8 cellular contexts compared by ENCODE assay signal in the genomic region with DNA sequence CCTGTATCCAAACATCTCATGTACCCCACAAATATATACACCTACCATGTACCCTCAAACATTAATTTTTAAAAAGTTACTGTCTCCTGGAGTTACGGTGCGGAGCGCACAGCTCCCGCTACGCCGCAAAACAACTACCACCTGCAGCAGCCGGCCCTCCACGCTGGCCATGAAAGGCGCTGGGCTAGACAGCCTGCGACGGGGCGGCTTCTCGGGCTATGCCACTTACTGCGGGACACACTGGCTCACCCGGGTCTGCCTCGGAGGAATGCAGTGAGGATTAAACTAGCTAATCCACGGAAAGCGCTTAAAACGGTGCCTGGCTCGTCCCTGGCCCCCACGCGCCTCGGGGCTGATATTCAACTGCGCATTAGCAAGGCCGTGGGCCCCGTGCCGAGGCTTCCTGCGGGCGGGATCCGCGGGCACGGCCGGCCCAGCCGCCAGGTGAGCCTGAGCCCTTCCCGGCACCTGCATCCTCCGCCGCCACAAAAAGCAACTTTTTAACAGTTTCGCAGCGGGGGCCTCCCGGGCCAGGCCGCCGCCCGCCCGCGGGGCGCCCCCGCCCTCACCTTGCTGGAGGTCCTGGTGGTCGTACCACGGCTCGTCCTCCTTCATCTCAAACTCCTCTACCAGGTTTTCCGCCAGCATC. TPM values are rescaled to one million over a fixed set of nuclear protein-coding genes. Genes with fewer than 3 reads are reported as not detected.
DNase-seq lines count a peak whose midpoint lies in the region; ATAC-seq and TF ChIP-seq lines count a peak whose summit lies in the region.

No MANE protein-coding gene starts in this region.

- in situ Hi-C loops in Panc1 (cut with HindIII; ENCODE audit: low pct_unique_long_range_greater_than_20kb, low sequenced_read_pairs), result no loop called here

- H3K9me3 ChIP-seq in Panc1 (ENCODE audit: control insufficient read depth, insufficient read depth, low read depth, low read length) (no peaks in the 10 kb centered on the region), right atrium auricular region (no peaks in the 10 kb centered on the region)

- peak overlapping the region; percentile 94 for H3K4me3 Mint-ChIP-seq in activated naive CD8-positive, alpha-beta T cell treated with anti-CD3 and anti-CD28 coated beads for 36 hours

- no TSS peak for BruUV-seq in Panc1 (replicated peaks; lab: Mats Ljungman, UMichigan)

- TF ChIP-seq CTCF in Panc1 (IDR thresholded peaks at IDR 0.05) (no peak), right atrium auricular region (IDR thresholded peaks at IDR 0.05) (no peak)

- H3K27ac Mint-ChIP-seq in activated naive CD8-positive, alpha-beta T cell treated with anti-CD3 and anti-CD28 coated beads for 36 hours, result peak overlapping the region; percentile 89

- intact Hi-C loops in Panc1 (cut with micrococcal nuclease; ENCODE audit: unreplicated experiment), result no loop called here
- intact Hi-C loops in sciatic nerve (cut with DNase I), result no loop called here

- H3K36me3 ChIP-seq in Panc1 (ENCODE audit: control insufficient read depth, insufficient read depth, low read length), result peaks cover 6% of the 10 kb centered on the region
- H3K36me3 ChIP-seq in right atrium auricular region, result no peaks in the 10 kb centered on the region

- H3K4me3 ChIP-seq in Panc1 (ENCODE audit: low read depth in 2 of 2, low read length in 2 of 2), result peak overlapping the region; percentile 62 to 84
- H3K4me3 ChIP-seq in right atrium auricular region, result peak overlapping the region; percentile 72 to 96

- H3K27ac ChIP-seq in Panc1 (ENCODE audit: low read length), result peak overlapping the region; percentile 85
- peak overlapping the region; percentile 72 to 85 for H3K27ac ChIP-seq in right atrium auricular region

- CTCF ChIA-PET in Panc1 (lab: Charles Lee), result no interaction called here

- H3K4me1 ChIP-seq in Panc1 (ENCODE audit: control insufficient read depth, insufficient read depth, low read length), result peaks cover 38% of the 10 kb centered on the region
- peaks cover 0 to 51% of the 10 kb centered on the region in 2 donors for H3K4me1 ChIP-seq in right atrium auricular region

- peak; percentile 15 for DNase-seq in NCI-H1105 treated with DMSO at 0.1 percent for 48 hours (lab: John Stamatoyannopoulos, UW)
- DNase-seq in NCI-H1105 (lab: John Stamatoyannopoulos, UW), result no peak
- no peak for DNase-seq in Panc1 (ENCODE audit: low read depth, low spot score)
- peak; percentile 51 for DNase-seq in activated naive CD8-positive, alpha-beta T cell treated with anti-CD3 and anti-CD28 coated beads for 36 hours
- DNase-seq in right atrium auricular region (ENCODE audit: low spot score), result peak; percentile 66
- DNase-seq in sciatic nerve (ENCODE audit: low spot score), result peak; percentile 72
- no peak for DNase-seq in middle frontal gyrus (ENCODE audit: extremely low spot score, low spot score)

- ATAC-seq in HG02938 (IDR thresholded peaks at IDR 0.05; ENCODE audit: unreplicated experiment) (peak; percentile 15), Panc1 (peak; percentile 32), sciatic nerve (peak; percentile 4)

- no peaks in the 10 kb centered on the region for H3K9me3 Mint-ChIP-seq in activated naive CD8-positive, alpha-beta T cell treated with anti-CD3 and anti-CD28 coated beads for 36 hours

- no peaks in the 10 kb centered on the region for H3K27me3 ChIP-seq in Panc1 (ENCODE audit: control insufficient read depth, insufficient read depth, low read length)
- no peaks in the 10 kb centered on the region for H3K27me3 ChIP-seq in right atrium auricular region

- peaks cover 36% of the 10 kb centered on the region for H3K36me3 Mint-ChIP-seq in activated naive CD8-positive, alpha-beta T cell treated with anti-CD3 and anti-CD28 coated beads for 36 hours

- POLR2A ChIA-PET in Panc1 (lab: Charles Lee), result no interaction called here

- no peaks in the 10 kb centered on the region for H3K27me3 Mint-ChIP-seq in activated naive CD8-positive, alpha-beta T cell treated with anti-CD3 and anti-CD28 coated beads for 36 hours

- peaks cover 52% of the 10 kb centered on the region for H3K4me1 Mint-ChIP-seq in activated naive CD8-positive, alpha-beta T cell treated with anti-CD3 and anti-CD28 coated beads for 36 hours

RNA-seq across cellular contexts. Expression of a gene that starts 0.6 kb away (rescaled TPM):
- total RNA-seq in Panc1 (2021; ENCODE audit: unreplicated experiment), result 35.7 TPM
- polyA plus RNA-seq in Panc1 (2012; ENCODE audit: insufficient read length), result 21.2 TPM
- 10 to 100 TPM; 31.6 to 34.7 TPM for total RNA-seq in activated naive CD8-positive, alpha-beta T cell treated with anti-CD3 and anti-CD28 coated beads for 36 hours
- total RNA-seq in right atrium auricular region, result 10 to 100 TPM in 1 of 2 donors, 1 to 10 TPM in 1; 7.2 to 16.1 TPM
- total RNA-seq in sciatic nerve, result 31.1 TPM

Comparison
In these comparisons a context has a peak if more than half of its experiments do, and no peak if none do; other contexts are left out.
1. DNase-seq: peak in NCI-H1105 treated with DMSO at 0.1 percent for 48 hours (single experiment), activated naive CD8-positive, alpha-beta T cell treated with anti-CD3 and anti-CD28 coated beads for 36 hours (single experiment), right atrium auricular region (single experiment) and sciatic nerve (single experiment); none in NCI-H1105 (single experiment), Panc1 (single experiment) and middle frontal gyrus (single experiment).
2. Peak in every context shown above with its lines, with median percentiles within 50 percentile points of each other: ATAC-seq.